Comparison of ENCODE assay signal across 13 cellular contexts in the genomic region with DNA sequence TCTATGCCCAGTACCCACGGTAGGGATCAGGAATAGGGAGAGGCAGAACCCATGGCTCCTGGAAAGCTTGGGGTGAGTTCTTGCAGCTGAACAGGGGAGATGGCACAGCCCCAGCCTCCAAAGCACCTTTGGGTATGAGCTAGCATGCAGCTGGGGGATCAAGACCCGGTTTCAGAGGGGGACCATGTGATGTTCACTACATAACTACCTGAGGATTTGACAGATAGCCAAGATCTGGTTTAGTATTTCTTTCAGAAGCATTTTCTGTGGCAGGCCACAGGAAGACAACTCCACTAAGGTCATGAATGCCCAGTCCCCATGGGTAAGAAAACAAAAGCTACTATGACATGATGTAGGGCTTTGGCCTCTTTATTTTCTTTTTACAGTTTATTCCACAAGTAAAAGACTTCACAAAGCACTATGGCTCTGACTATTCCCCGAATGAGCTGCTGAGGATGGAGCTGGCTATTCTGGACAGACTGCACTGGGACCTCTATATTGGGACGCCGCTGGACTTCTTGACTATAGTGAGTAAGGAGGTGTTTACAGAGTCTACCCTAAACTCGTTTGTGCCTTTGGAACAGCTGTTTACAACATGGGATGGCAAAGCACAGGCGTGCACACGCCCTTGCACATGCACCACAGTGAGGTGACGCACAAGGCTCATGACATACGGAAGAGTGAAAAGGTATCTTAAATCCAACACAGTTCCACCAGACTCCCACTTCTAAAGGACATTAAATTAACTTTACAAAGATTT. TPM values are rescaled to one million over a fixed set of nuclear protein-coding genes. Genes with fewer than 3 reads are reported as not detected.
DNase-seq lines count a peak whose midpoint lies in the region; ATAC-seq, FAIRE-seq and TF ChIP-seq lines count a peak whose summit lies in the region.
"Had no signal": no experiment of that assay in that cellular context is flagged by ENCODE, and none has a peak within 500 bp of the region (broad histone marks: within the 10 kb centered on the region; RNA-seq: fewer than 3 reads in every experiment).

No MANE protein-coding gene starts in this region.

- ATAC-seq in HG02973 (IDR thresholded peaks at IDR 0.05; ENCODE audit: unreplicated experiment) = peak; percentile 37
- ATAC-seq in HG03520 (IDR thresholded peaks at IDR 0.05; ENCODE audit: unreplicated experiment) = no peak

- CTCF ChIA-PET in CD8-positive, alpha-beta memory T cell (lab: Charles Lee) = interaction anchor here (0.8 to 1.0 kb wide), 2 partner anchors 13 to 70 kb away, joined by 3 to 5 read pairs; a partner anchor contains a TSS

- H3K9me3 Mint-ChIP-seq in CD8-positive, alpha-beta memory T cell = no peaks in the 10 kb centered on the region
- H3K9me3 Mint-ChIP-seq in activated naive CD8-positive, alpha-beta T cell treated with anti-CD3 and anti-CD28 coated beads for 36 hours = no peaks in the 10 kb centered on the region

- H3K27me3 Mint-ChIP-seq in CD8-positive, alpha-beta memory T cell = no peaks in the 10 kb centered on the region
- peaks cover under 1% of the 10 kb centered on the region for H3K27me3 Mint-ChIP-seq in activated naive CD8-positive, alpha-beta T cell treated with anti-CD3 and anti-CD28 coated beads for 36 hours

- peaks cover 0 to 31% (median 4%) of the 10 kb centered on the region in 3 donors for H3K36me3 Mint-ChIP-seq in CD8-positive, alpha-beta memory T cell
- peaks cover 28% of the 10 kb centered on the region for H3K36me3 Mint-ChIP-seq in activated naive CD8-positive, alpha-beta T cell treated with anti-CD3 and anti-CD28 coated beads for 36 hours

- H3K4me3 Mint-ChIP-seq in CD8-positive, alpha-beta memory T cell = peak overlapping the region in 2 of 7 donors; percentile 2 to 17
- peak overlapping the region; percentile 33 for H3K4me3 Mint-ChIP-seq in activated naive CD8-positive, alpha-beta T cell treated with anti-CD3 and anti-CD28 coated beads for 36 hours

- no peaks in the 10 kb centered on the region for H3K36me3 ChIP-seq in CD8-positive, alpha-beta memory T cell (ENCODE audit: insufficient read depth, low read length)
- H3K36me3 ChIP-seq: HAP-1, WERI-Rb-1 had no signal

- H3K27ac Mint-ChIP-seq in CD8-positive, alpha-beta memory T cell = peak overlapping the region; percentile 4 to 74 (median 50)
- peak overlapping the region; percentile 83 for H3K27ac Mint-ChIP-seq in activated naive CD8-positive, alpha-beta T cell treated with anti-CD3 and anti-CD28 coated beads for 36 hours

- no peaks in the 10 kb centered on the region for H3K27me3 ChIP-seq in CD8-positive, alpha-beta memory T cell (ENCODE audit: insufficient read depth, low read length, poor library complexity, severe bottlenecking)

- FAIRE-seq in RCC 7860 (lab: Jason Lieb, UNC) = no peak

- peaks cover 9 to 29% (median 11%) of the 10 kb centered on the region in 3 donors for H3K4me1 Mint-ChIP-seq in CD8-positive, alpha-beta memory T cell
- H3K4me1 Mint-ChIP-seq in activated naive CD8-positive, alpha-beta T cell treated with anti-CD3 and anti-CD28 coated beads for 36 hours = peaks cover 45% of the 10 kb centered on the region

- no peak overlapping the region for H3K27ac ChIP-seq in CD8-positive, alpha-beta memory T cell (ENCODE audit: low read depth, low read length)
- H3K27ac ChIP-seq: WERI-Rb-1 had no signal

- H3K9me3 ChIP-seq in CD8-positive, alpha-beta memory T cell (ENCODE audit: low read length) = no peaks in the 10 kb centered on the region
- H3K9me3 ChIP-seq: Caco-2, HAP-1 had no signal

- POLR2A ChIA-PET in CD8-positive, alpha-beta memory T cell (lab: Charles Lee) = no interaction called here

- DNase-seq in CD8-positive, alpha-beta memory T cell = no peak
- DNase-seq in activated naive CD8-positive, alpha-beta T cell treated with anti-CD3 and anti-CD28 coated beads for 36 hours = no peak
- DNase-seq in epidermal melanocyte (ENCODE audit: insufficient read length, low spot score) = no peak
- DNase-seq in globus pallidus (ENCODE audit: low spot score) = no peak
- DNase-seq in RCC 7860 (ENCODE audit: low spot score) = no peak
- DNase-seq: Caco-2, mesendoderm, NCI-H187 treated with DMSO at 0.1 percent for 48 hours, WERI-Rb-1 had no signal

- peak; percentile 33 for TF ChIP-seq POLR2A in GM18526 (IDR thresholded peaks at IDR 0.05; ENCODE audit: extremely low read depth, insufficient read length)

- H3K4me1 ChIP-seq in CD8-positive, alpha-beta memory T cell (ENCODE audit: insufficient read depth, low read length) = no peaks in the 10 kb centered on the region
- H3K4me1 ChIP-seq: Caco-2, HAP-1 had no signal

- no peak overlapping the region for H3K4me3 ChIP-seq in CD8-positive, alpha-beta memory T cell (ENCODE audit: low read length)
- H3K4me3 ChIP-seq: HAP-1 had no signal

RNA-seq across cellular contexts. Expression of a gene that starts 3.4 kb away (rescaled TPM):
- 1 to 10 TPM; 8.8 to 9.1 TPM for total RNA-seq in CD8-positive, alpha-beta memory T cell
- 3.4 TPM for polyA plus RNA-seq in CD8-positive, alpha-beta memory T cell
- 1 to 10 TPM; 6.9 to 8.4 TPM for total RNA-seq in activated naive CD8-positive, alpha-beta T cell treated with anti-CD3 and anti-CD28 coated beads for 36 hours

RNA-seq across cellular contexts. Expression of a gene that starts 13.3 kb away (rescaled TPM):
- 10 to 100 TPM; 21.1 to 23.3 TPM for total RNA-seq in CD8-positive, alpha-beta memory T cell
- 15.9 TPM for polyA plus RNA-seq in CD8-positive, alpha-beta memory T cell
- 10 to 100 TPM; 10.7 to 11.1 TPM for total RNA-seq in activated naive CD8-positive, alpha-beta T cell treated with anti-CD3 and anti-CD28 coated beads for 36 hours

RNA-seq across cellular contexts. Expression of a gene that starts 26.4 kb away (rescaled TPM):
- 10 to 100 TPM; 34.5 to 38.1 TPM for total RNA-seq in CD8-positive, alpha-beta memory T cell
- 2.8 TPM for polyA plus RNA-seq in CD8-positive, alpha-beta memory T cell
- total RNA-seq in activated naive CD8-positive, alpha-beta T cell treated with anti-CD3 and anti-CD28 coated beads for 36 hours = 10 to 100 TPM; 21.2 to 22.2 TPM
